ENCODE assay signal across 19 cellular contexts in genomic region chr9:73166453-73166852, GRCh38.
"Had no signal": no experiment of that assay in that cellular context is flagged by ENCODE, and none has a peak within 500 bp of the region (broad histone marks: within the 10 kb centered on the region; RNA-seq: fewer than 3 reads in every experiment).

No MANE protein-coding gene starts in this region.

- H3K4me1 ChIP-seq: heart left ventricle, upper lobe of right lung had no signal

- H3K4me1 Mint-ChIP-seq: brain, nephron had no signal

- H3K36me3 Mint-ChIP-seq: brain had no signal

- ATAC-seq: heart left ventricle; left lobe of liver; mucosa of descending colon; stimulated activated naive CD8-positive, alpha-beta T cell treated with anti-CD3 and anti-CD28 coated beads, Interleukin-15, Interleukin-2, amounts not matched to agents 100 U/mL and 50 U/mL, for 24 hours; upper lobe of right lung had no signal

- H3K9me3 ChIP-seq: heart left ventricle, mucosa of descending colon, upper lobe of right lung had no signal

- H3K4me3 Mint-ChIP-seq: activated CD4-positive, alpha-beta memory T cell treated with anti-CD3 and anti-CD28 coated beads for 36 hours; activated naive CD4-positive, alpha-beta T cell treated with anti-CD3 and anti-CD28 coated beads for 36 hours; activated T-helper 1 cell treated with anti-CD3 and anti-CD28 coated beads, Interleukin-12 subunit alpha, Interleukin-12 subunit beta, Interleukin-2, Interleukin-4 antibody, amounts not matched to agents 30 ng/mL and 10 ng/mL and 1 ng/mL, durations not matched to agents 14 hours and 24 hours and 36 hours; brain; nephron had no signal

- H3K27me3 ChIP-seq: dorsolateral prefrontal cortex, heart left ventricle, upper lobe of right lung had no signal

- H3K4me3 ChIP-seq: dorsolateral prefrontal cortex, heart left ventricle, mucosa of descending colon, upper lobe of right lung had no signal

- H3K27me3 Mint-ChIP-seq: activated CD4-positive, alpha-beta memory T cell treated with anti-CD3 and anti-CD28 coated beads for 36 hours had no signal

- H3K27ac ChIP-seq: dorsolateral prefrontal cortex, heart left ventricle, upper lobe of right lung had no signal

- H3K9me3 Mint-ChIP-seq: activated CD4-positive, alpha-beta memory T cell treated with anti-CD3 and anti-CD28 coated beads for 36 hours; activated naive CD4-positive, alpha-beta T cell treated with anti-CD3 and anti-CD28 coated beads for 36 hours; activated T-helper 1 cell treated with anti-CD3 and anti-CD28 coated beads, Interleukin-12 subunit alpha, Interleukin-12 subunit beta, Interleukin-2, Interleukin-4 antibody, amounts not matched to agents 30 ng/mL and 10 ng/mL and 1 ng/mL, durations not matched to agents 14 hours and 24 hours and 36 hours; brain; nephron had no signal

- DNase-seq: activated CD4-positive, alpha-beta memory T cell treated with anti-CD3 and anti-CD28 coated beads for 36 hours; activated CD4-positive, alpha-beta T cell treated with anti-CD3 and anti-CD28 coated beads for 1 hour; activated CD8-positive, alpha-beta memory T cell treated with anti-CD3 and anti-CD28 coated beads, Interleukin-2, amount 50 U/mL, for 4 hours; activated naive CD4-positive, alpha-beta T cell treated with anti-CD3 and anti-CD28 coated beads for 36 hours; amygdala; dorsolateral prefrontal cortex; heart left ventricle; islet precursor cell; mammary epithelial cell; mucosa of descending colon; stimulated activated CD4-positive, alpha-beta T cell treated with anti-CD3 and anti-CD28 coated beads, Interleukin-12 subunit alpha, Interleukin-12 subunit beta, amount 100 ng/mL, for 4 hours; stimulated activated CD4-positive, alpha-beta T cell treated with anti-CD3 and anti-CD28 coated beads, Interleukin-2, amount 100 ng/mL, for 48 hours; stimulated activated naive CD8-positive, alpha-beta T cell treated with anti-CD3 and anti-CD28 coated beads, Interleukin-15, Interleukin-2, amounts not matched to agents 100 U/mL and 50 U/mL, for 24 hours; T1000; upper lobe of right lung had no signal

- H3K27ac Mint-ChIP-seq: activated CD4-positive, alpha-beta memory T cell treated with anti-CD3 and anti-CD28 coated beads for 36 hours; activated naive CD4-positive, alpha-beta T cell treated with anti-CD3 and anti-CD28 coated beads for 36 hours; activated T-helper 1 cell treated with anti-CD3 and anti-CD28 coated beads, Interleukin-12 subunit alpha, Interleukin-12 subunit beta, Interleukin-2, Interleukin-4 antibody, amounts not matched to agents 30 ng/mL and 10 ng/mL and 1 ng/mL, durations not matched to agents 14 hours and 24 hours and 36 hours; brain; nephron had no signal
